Comparison of ENCODE assay signal across 1 cellular context in the genomic region with DNA sequence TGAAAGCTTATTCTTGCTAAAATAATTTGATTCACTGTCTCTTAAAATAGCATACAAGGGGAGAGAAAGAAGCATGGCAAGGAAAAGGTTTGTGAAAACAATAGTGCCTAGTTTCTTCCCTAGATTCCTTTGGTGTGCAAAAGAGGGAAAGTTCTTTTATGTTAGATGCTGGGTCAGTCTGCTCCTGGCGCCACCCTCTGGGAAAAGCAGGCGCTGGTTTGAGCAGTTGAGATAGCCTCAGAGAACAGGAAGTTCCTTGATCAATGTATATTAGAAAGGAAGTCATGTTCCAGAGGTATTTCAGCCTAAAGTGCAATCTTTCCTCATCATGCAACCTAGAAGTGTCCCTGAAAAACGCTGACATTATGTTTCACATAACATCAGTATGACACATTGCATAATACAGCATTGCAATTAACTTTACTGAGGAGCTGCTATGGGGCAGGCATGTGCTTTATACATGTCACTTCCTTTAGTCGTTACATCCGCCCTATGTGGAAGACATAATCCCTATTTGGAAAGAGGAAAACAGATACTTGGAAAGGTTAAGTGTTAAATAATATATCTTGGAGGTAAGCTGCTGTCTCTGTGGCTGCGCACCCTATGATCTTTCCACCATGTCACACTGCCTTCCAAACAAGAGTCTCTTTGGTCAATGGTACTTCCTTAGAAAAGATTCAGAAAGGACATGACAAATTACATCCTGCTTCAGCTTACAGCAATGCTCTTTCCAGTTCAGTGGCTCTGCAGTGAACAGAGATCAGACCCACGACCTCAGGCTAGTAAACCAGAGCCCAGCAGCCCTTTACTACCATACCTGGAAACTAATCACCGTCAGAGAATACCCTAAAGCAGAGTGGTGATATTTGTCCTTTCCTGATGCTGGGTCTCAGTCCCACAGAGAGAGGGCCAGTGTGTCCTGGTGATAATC.
A peak's percentile ranks its signal among the peaks of the same experiment; 100 is the strongest.
TF ChIP-seq lines count a peak whose summit lies in the region.

No MANE protein-coding gene starts in this region.

TF ChIP-seq in HepG2, 621 proteins besides CTCF, POLR2A, EP300 and RAD21 (continued from another document):
- TF ChIP-seq TRIM22 (IDR thresholded peaks at IDR 0.05) (no peak), SMC3 (IDR thresholded peaks at IDR 0.05; ENCODE audit: low read length) (peak; percentile 57; the same call in 1 of the 2 replicates), MAFF (IDR thresholded peaks at IDR 0.05; ENCODE audit: low read depth, low read length) (0 out of 2 replicates have a peak, but pooled peaks have one; percentile 37), ZNF556 (CRISPR knock-in tag; IDR thresholded peaks at IDR 0.05; ENCODE audit: borderline replicate concordance) (no peak), GABPA (IDR thresholded peaks at IDR 0.05; ENCODE audit: low read depth, low read length) (no peak), GABPA (CRISPR knock-in tag; IDR thresholded peaks at IDR 0.05; ENCODE audit: low read depth) (0 out of 2 replicates have a peak, but pooled peaks have one; percentile 36), NR3C1 (CRISPR knock-in tag; IDR thresholded peaks at IDR 0.05) (no peak)
